In genomic region chr6:148657053-148657452, GRCh38 we compare ENCODE assay signal across 9 cellular contexts.
DNase-seq lines count a peak whose midpoint lies in the region; ATAC-seq and TF ChIP-seq lines count a peak whose summit lies in the region.
"Had no signal": no experiment of that assay in that cellular context is flagged by ENCODE, and none has a peak within 500 bp of the region (broad histone marks: within the 10 kb centered on the region; RNA-seq: fewer than 3 reads in every experiment).

No MANE protein-coding gene starts in this region.

- H3K9ac ChIP-seq in PC-3 (ENCODE audit: low read length) (no peak overlapping the region), mesendoderm (ENCODE audit: low read length) (no peak overlapping the region)

- ATAC-seq in GM18907 (IDR thresholded peaks at IDR 0.05; ENCODE audit: unreplicated experiment) (peak; percentile 74), PC-3 (no peak), GM19455 (IDR thresholded peaks at IDR 0.05; ENCODE audit: unreplicated experiment) (no peak)

- H3K27ac ChIP-seq in PC-3 (ENCODE audit: low read length): no peak overlapping the region
- H3K27ac ChIP-seq in mesendoderm (ENCODE audit: low read depth, low read length): no peak overlapping the region

- BruUV-seq in PC-3 (replicated peaks; lab: Mats Ljungman, UMichigan): no TSS peak

- no peaks in the 10 kb centered on the region for H3F3A ChIP-seq in PC-3 (ENCODE audit: low read length, unreplicated experiment)

- POLR2A ChIA-PET in PC-3 (lab: Charles Lee; ENCODE audit: unreplicated experiment): no interaction called here

- H3K56ac ChIP-seq in mesendoderm (ENCODE audit: low read length): no peak overlapping the region

- H3K4me1 ChIP-seq in PC-3 (ENCODE audit: insufficient read depth, low read length) (no peaks in the 10 kb centered on the region), mesendoderm (ENCODE audit: control insufficient read depth, low read depth, low read length) (no peaks in the 10 kb centered on the region)

- no peak overlapping the region for H2BK5ac ChIP-seq in mesendoderm (ENCODE audit: low read length)

- no peak for TF ChIP-seq CTCF in PC-3 (conservative IDR thresholded peaks at IDR 0.05; ENCODE audit: low read depth, low read length)
- no peak for TF ChIP-seq CTCF in fibroblast of villous mesenchyme (IDR thresholded peaks at IDR 0.05; ENCODE audit: insufficient read depth, low read depth, low read length)

- no peak overlapping the region for H2AFZ ChIP-seq in PC-3 (ENCODE audit: low read length)

- H3K4ac ChIP-seq in mesendoderm (ENCODE audit: low read depth, low read length): no peak overlapping the region

- H3K18ac ChIP-seq in mesendoderm (ENCODE audit: low read length): no peak overlapping the region

- peaks cover 13% of the 10 kb centered on the region; the same call in 1 of the 2 replicates for H3K9me3 ChIP-seq in PC-3 (ENCODE audit: low read length)

- H3K4me2 ChIP-seq in PC-3 (ENCODE audit: low read length): no peak overlapping the region
- H3K4me2 ChIP-seq in mesendoderm (ENCODE audit: low read length): no peak overlapping the region

- H3K4me3 ChIP-seq in PC-3 (ENCODE audit: low read length): no peak overlapping the region
- no peak overlapping the region for H3K4me3 ChIP-seq in fibroblast of villous mesenchyme (ENCODE audit: low read depth, low read length)
- H3K4me3 ChIP-seq in mesendoderm (ENCODE audit: low read length): no peak overlapping the region

- no peak overlapping the region for H3K23ac ChIP-seq in mesendoderm (ENCODE audit: low read length)

- H4K8ac ChIP-seq in mesendoderm (ENCODE audit: low read depth, low read length): no peak overlapping the region

- CTCF ChIA-PET in PC-3 (lab: Charles Lee): no interaction called here

- no peaks in the 10 kb centered on the region for H3K36me3 ChIP-seq in PC-3 (ENCODE audit: low read depth, low read length)
- H3K36me3 ChIP-seq in mesendoderm (ENCODE audit: control insufficient read depth, insufficient read depth, low read length): no peaks in the 10 kb centered on the region

- WGBS in mesendoderm (ENCODE audit: extremely low coverage, insufficient coverage, low lambda C conversion rate): no CpG with 5 or more reads among the region's 4 CpGs

- intact Hi-C loops in PC-3 (cut with micrococcal nuclease): no loop called here

- no peak overlapping the region for H2BK120ac ChIP-seq in mesendoderm (ENCODE audit: low read depth, low read length)

- no peak overlapping the region for H4K5ac ChIP-seq in mesendoderm (ENCODE audit: low read length)

- peak; percentile 5 for DNase-seq in PC-3
- DNase-seq in fibroblast of villous mesenchyme (ENCODE audit: low read depth): peak; percentile 85
- peak; percentile 68 for DNase-seq in stromal cell of bone marrow (ENCODE audit: low read depth)
- no peak for DNase-seq in mesendoderm
- DNase-seq in NCI-H1694 (lab: John Stamatoyannopoulos, UW): no peak
- no peak for DNase-seq in activated CD8-positive, alpha-beta memory T cell treated with anti-CD3 and anti-CD28 coated beads, Interleukin-2, amount 50 U/mL, for 4 hours
- DNase-seq: DND-41 had no signal

- no peak overlapping the region for H2AK5ac ChIP-seq in mesendoderm (ENCODE audit: low read length)

- no peaks in the 10 kb centered on the region for H3K79me1 ChIP-seq in mesendoderm (ENCODE audit: low read length)

- H3K79me2 ChIP-seq in PC-3 (ENCODE audit: low read length): no peaks in the 10 kb centered on the region
- no peaks in the 10 kb centered on the region for H3K79me2 ChIP-seq in mesendoderm (ENCODE audit: control insufficient read depth, insufficient read depth, low read length)

- H4K20me1 ChIP-seq in PC-3 (ENCODE audit: low read length): no peaks in the 10 kb centered on the region

- no peak overlapping the region for H2BK15ac ChIP-seq in mesendoderm (replicated peaks; ENCODE audit: low read depth)

- H3K27me3 ChIP-seq in PC-3 (ENCODE audit: low read length) (no peaks in the 10 kb centered on the region), mesendoderm (ENCODE audit: insufficient read depth, low read length, poor library complexity) (no peaks in the 10 kb centered on the region)

- H3K9me2 ChIP-seq in PC-3 (replicated peaks; ENCODE audit: low read length): no peaks in the 10 kb centered on the region

Comparison
In these comparisons a context has a peak if more than half of its experiments do, and no peak if none do; other contexts are left out.
1. DNase-seq: peak in PC-3 (single experiment), fibroblast of villous mesenchyme (single experiment) and stromal cell of bone marrow (single experiment); none in mesendoderm (single experiment), NCI-H1694 (single experiment) and activated CD8-positive, alpha-beta memory T cell treated with anti-CD3 and anti-CD28 coated beads, Interleukin-2, amount 50 U/mL, for 4 hours (single experiment).